ENCODE assay signal across 26 cellular contexts in the genomic region with DNA sequence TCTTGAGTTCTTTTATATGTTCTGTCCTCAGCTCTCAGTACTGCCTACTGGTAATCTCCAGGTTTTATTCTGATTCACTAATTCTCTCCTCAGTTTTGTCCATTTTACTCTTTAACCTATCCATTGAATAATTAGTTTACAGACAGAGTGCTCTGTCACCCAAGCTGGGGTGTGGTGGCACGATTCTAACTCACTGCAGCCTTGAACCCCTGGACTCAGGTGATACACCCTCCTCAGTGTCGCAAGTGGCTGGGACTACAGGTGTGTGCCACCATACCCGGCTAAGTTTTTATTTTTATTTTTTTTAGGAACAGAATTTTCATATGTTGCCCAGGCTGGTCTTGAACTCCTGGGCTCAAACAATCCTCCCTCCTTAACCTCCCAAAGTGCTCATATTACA.
"Had no signal": no experiment of that assay in that cellular context is flagged by ENCODE, and none has a peak within 500 bp of the region (broad histone marks: within the 10 kb centered on the region; RNA-seq: fewer than 3 reads in every experiment).

No MANE protein-coding gene starts in this region.

- H3K4me1 ChIP-seq: neural progenitor cell had no signal

- H3K27me3 Mint-ChIP-seq: activated CD4-positive, alpha-beta memory T cell treated with anti-CD3 and anti-CD28 coated beads, Interleukin-2, amount 10 ng/mL, durations not matched to agents 7 days and 5 days; activated CD4-positive, alpha-beta T cell treated with anti-CD3 and anti-CD28 coated beads, Interleukin-2, amount 10 ng/mL, durations not matched to agents 24 days and 14 days; activated T-cell treated with anti-CD3 and anti-CD28 coated beads, Interleukin-2, amount 50 U/mL, for 24 hours; naive thymus-derived CD4-positive, alpha-beta T cell had no signal

- H3K9me3 Mint-ChIP-seq: activated CD4-positive, alpha-beta memory T cell treated with anti-CD3 and anti-CD28 coated beads, Interleukin-2, amount 10 ng/mL, durations not matched to agents 7 days and 5 days; activated CD4-positive, alpha-beta T cell treated with anti-CD3 and anti-CD28 coated beads, Interleukin-2, amount 10 ng/mL, durations not matched to agents 24 days and 14 days; activated T-cell treated with anti-CD3 and anti-CD28 coated beads, Interleukin-2, amount 50 U/mL, for 24 hours had no signal

- H3K9ac ChIP-seq: neural progenitor cell had no signal

- ATAC-seq: body of pancreas; gastroesophageal sphincter; naive thymus-derived CD4-positive, alpha-beta T cell; sciatic nerve had no signal

- FAIRE-seq: endothelial cell of umbilical vein, keratinocyte had no signal

- DNase-seq: activated CD4-positive, alpha-beta memory T cell treated with anti-CD3 and anti-CD28 coated beads, Interleukin-2, amount 10 ng/mL, durations not matched to agents 7 days and 5 days; activated CD4-positive, alpha-beta T cell treated with anti-CD3 and anti-CD28 coated beads, Interleukin-2, amount 10 ng/mL, durations not matched to agents 24 days and 14 days; activated CD4-positive, CD25-positive, alpha-beta regulatory T cell treated with anti-CD3 and anti-CD28 coated beads, Interleukin-2, amount 50 U/mL, for 72 hours; activated CD8-positive, alpha-beta memory T cell treated with anti-CD3 and anti-CD28 coated beads, Interleukin-2, amount 50 U/mL, for 48 hours; activated gamma-delta T cell treated with Interleukin-2 at 50 U/mL for 16 hours; activated naive CD4-positive, alpha-beta T cell treated with anti-CD3 and anti-CD28 coated beads, Interleukin-2, amount 50 U/mL, for 16 hours; activated T-cell treated with anti-CD3 and anti-CD28 coated beads, Interleukin-2, amount 50 U/mL, for 24 hours; body of pancreas; hippocampal formation; left cardiac atrium; mammary epithelial cell; naive thymus-derived CD4-positive, alpha-beta T cell; occipital lobe; stimulated activated CD4-positive, alpha-beta T cell treated with anti-CD3 and anti-CD28 coated beads, Interleukin-1b, Interleukin-23, amount 100 ng/mL, for 48 hours; stimulated activated naive CD4-positive, alpha-beta T cell treated with Interleukin-2 at 50 U/mL for 16 hours; T-helper 9 cell had no signal

- H2AFZ ChIP-seq: neural progenitor cell had no signal

- H3K27me3 ChIP-seq: body of pancreas, gastroesophageal sphincter, neural progenitor cell, tibial nerve had no signal

- H3K4me3 Mint-ChIP-seq: activated CD4-positive, alpha-beta memory T cell treated with anti-CD3 and anti-CD28 coated beads, Interleukin-2, amount 10 ng/mL, durations not matched to agents 7 days and 5 days; activated CD4-positive, alpha-beta T cell treated with anti-CD3 and anti-CD28 coated beads, Interleukin-2, amount 10 ng/mL, durations not matched to agents 24 days and 14 days; activated T-cell treated with anti-CD3 and anti-CD28 coated beads, Interleukin-2, amount 50 U/mL, for 24 hours; mesothelial cell of epicardium; neural progenitor cell had no signal

- H3K27ac ChIP-seq: body of pancreas, coronary artery, gastroesophageal sphincter, neural progenitor cell, SK-N-MC, skin epidermis, tibial nerve had no signal

- H3K4me2 ChIP-seq: neural progenitor cell had no signal

- H3K4me3 ChIP-seq: body of pancreas, coronary artery, gastroesophageal sphincter, neural progenitor cell, SK-N-MC, skin epidermis, tibial nerve had no signal

- H3K36me3 ChIP-seq: neural progenitor cell had no signal

- H3K27ac Mint-ChIP-seq: activated CD4-positive, alpha-beta memory T cell treated with anti-CD3 and anti-CD28 coated beads, Interleukin-2, amount 10 ng/mL, durations not matched to agents 7 days and 5 days; neural progenitor cell had no signal

- H3K9me3 ChIP-seq: body of pancreas, gastroesophageal sphincter had no signal
